In the genomic region with DNA sequence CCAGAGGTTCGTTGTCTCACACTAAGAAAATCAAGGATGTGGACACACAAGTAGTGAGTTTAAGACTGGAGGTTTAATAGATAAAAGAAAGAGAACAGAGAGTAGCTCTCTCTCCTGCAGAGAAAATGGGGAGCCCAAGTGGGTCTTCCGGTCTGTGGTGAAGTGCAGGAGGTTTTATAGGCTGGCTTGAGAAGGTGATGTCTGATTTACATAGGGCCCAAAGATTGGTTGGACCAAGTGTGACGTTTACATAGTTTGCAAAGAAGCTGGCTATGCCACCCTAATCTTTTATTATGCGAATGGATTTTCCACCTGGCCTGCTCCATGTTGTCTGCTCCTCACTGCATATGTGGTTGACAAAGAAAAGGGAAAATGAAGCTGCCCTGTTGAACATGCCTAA, we compare ENCODE assay signal across 20 cellular contexts.
"Had no signal": no experiment of that assay in that cellular context is flagged by ENCODE, and none has a peak within 500 bp of the region (broad histone marks: within the 10 kb centered on the region; RNA-seq: fewer than 3 reads in every experiment).

No MANE protein-coding gene starts in this region.

- ATAC-seq: activated T-cell treated with anti-CD3 and anti-CD28 coated beads, Interleukin-2, amount 50 U/mL, for 72 hours; left colon; natural killer cell had no signal

- H3K4me3 ChIP-seq: esophagus squamous epithelium, hepatocyte, right atrium auricular region, spleen, tibial nerve had no signal

- H3K27me3 Mint-ChIP-seq: activated naive CD8-positive, alpha-beta T cell had no signal

- H3K27ac ChIP-seq: hepatocyte, tibial nerve had no signal

- H3K4me3 Mint-ChIP-seq: activated naive CD8-positive, alpha-beta T cell; activated T-cell treated with anti-CD3 and anti-CD28 coated beads, Interleukin-2, amount 50 U/mL, for 72 hours; natural killer cell had no signal

- H3K9me3 Mint-ChIP-seq: activated T-cell treated with anti-CD3 and anti-CD28 coated beads, Interleukin-2, amount 50 U/mL, for 72 hours; natural killer cell had no signal

- H2AFZ ChIP-seq: hepatocyte had no signal

- DNase-seq: activated CD4-positive, alpha-beta T cell treated with anti-CD3 and anti-CD28 coated beads for 4 hours; activated CD4-positive, alpha-beta T cell treated with anti-CD3 and anti-CD28 coated beads, Interleukin-2, amount 50 U/mL, for 4 hours; activated effector memory CD4-positive, alpha-beta T cell treated with Interleukin-2 at 50 U/mL for 16 hours; activated naive CD4-positive, alpha-beta T cell treated with Interleukin-2 at 50 U/mL for 16 hours; activated T-cell treated with anti-CD3 and anti-CD28 coated beads for 4 hours; activated T-cell treated with anti-CD3 and anti-CD28 coated beads, Interleukin-2, amount 50 U/mL, for 72 hours; anterior cingulate cortex; effector CD8-positive, alpha-beta T cell; esophagus squamous epithelium; kidney; left colon; natural killer cell; spleen; stimulated activated naive CD4-positive, alpha-beta T cell had no signal

- H3K27me3 ChIP-seq: esophagus squamous epithelium, hepatocyte, right atrium auricular region, spleen, tibial nerve had no signal

- FAIRE-seq: colon, endometrium, kidney had no signal

- H3K9me3 ChIP-seq: esophagus squamous epithelium, right atrium auricular region, spleen, tibial nerve had no signal

- H3K27ac Mint-ChIP-seq: activated naive CD8-positive, alpha-beta T cell; activated T-cell treated with anti-CD3 and anti-CD28 coated beads, Interleukin-2, amount 50 U/mL, for 72 hours; natural killer cell had no signal

- H3K36me3 Mint-ChIP-seq: activated naive CD8-positive, alpha-beta T cell had no signal

- H3K36me3 ChIP-seq: esophagus squamous epithelium, right atrium auricular region, spleen, tibial nerve had no signal

- H3K4me2 ChIP-seq: hepatocyte had no signal

- H3K79me2 ChIP-seq: hepatocyte had no signal

- H3K4me1 ChIP-seq: right atrium auricular region, tibial nerve had no signal
